In genomic region chr21:38777015-38777414, GRCh38 we compare ENCODE assay signal across 24 cellular contexts.
"Had no signal": no experiment of that assay in that cellular context is flagged by ENCODE, and none has a peak within 500 bp of the region (broad histone marks: within the 10 kb centered on the region; RNA-seq: fewer than 3 reads in every experiment).

No MANE protein-coding gene starts in this region.

- H3K36me3 Mint-ChIP-seq: stimulated activated memory B cell treated with anti-CD40 and anti-IgM and Interleukin-4, amounts not matched to agents 10 μg/mL and 1 μg/mL and 100 μg/mL, for 72 hours had no signal

- H3K27me3 ChIP-seq: ascending aorta, gastroesophageal sphincter, pancreas, sigmoid colon, tibial nerve had no signal

- H3K27me3 Mint-ChIP-seq: activated naive CD8-positive, alpha-beta T cell had no signal

- H3K4me1 ChIP-seq: pancreas, prostate gland had no signal

- DNase-seq: activated CD4-positive, alpha-beta T cell treated with anti-CD3 and anti-CD28 coated beads for 1 hour; activated CD4-positive, alpha-beta T cell treated with anti-CD3 and anti-CD28 coated beads, Interleukin-2, amount 50 U/mL, for 1 hour; activated CD8-positive, alpha-beta memory T cell treated with anti-CD3 and anti-CD28 coated beads, Interleukin-2, amount 50 U/mL, for 48 hours; activated gamma-delta T cell; cortex of kidney; hippocampal formation; left cardiac atrium; left ventricle myocardium superior; mucosa of descending colon; pancreas; retina; sigmoid colon; small intestine; stimulated activated CD4-positive, alpha-beta T cell treated with anti-CD3 and anti-CD28 coated beads, Interleukin-4, amount 100 ng/mL, for 24 hours; T-helper 17 cell had no signal

- H3K9me3 ChIP-seq: mucosa of descending colon, pancreas, prostate gland had no signal

- H3K4me3 Mint-ChIP-seq: activated naive CD8-positive, alpha-beta T cell; brain; stimulated activated memory B cell treated with anti-CD40 and anti-IgM and Interleukin-4, amounts not matched to agents 10 μg/mL and 1 μg/mL and 100 μg/mL, for 72 hours; T-helper 17 cell; WTC11 had no signal

- H3K27ac Mint-ChIP-seq: activated naive CD8-positive, alpha-beta T cell; brain; stimulated activated memory B cell treated with anti-CD40 and anti-IgM and Interleukin-4, amounts not matched to agents 10 μg/mL and 1 μg/mL and 100 μg/mL, for 72 hours; WTC11 had no signal

- H3K4me1 Mint-ChIP-seq: WTC11 had no signal

- H3K27ac ChIP-seq: gastroesophageal sphincter, pancreas, prostate gland, sigmoid colon, tibial nerve had no signal

- H3K4me3 ChIP-seq: ascending aorta, gastroesophageal sphincter, mucosa of descending colon, pancreas, prostate gland, sigmoid colon, tibial nerve had no signal

- H3K36me3 ChIP-seq: ascending aorta, gastroesophageal sphincter, pancreas, prostate gland, sigmoid colon, tibial nerve had no signal

- ATAC-seq: gastroesophageal sphincter, left cardiac atrium, left ventricle myocardium superior, mucosa of descending colon, pancreas, SK-N-SH treated with all-trans-retinoic acid at 6 μM for 48 hours, T-helper 17 cell, WTC11 had no signal
